ENCODE assay signal across 8 cellular contexts in genomic region chr1:91650764-91651163, GRCh38.
DNase-seq lines count a peak whose midpoint lies in the region; ATAC-seq, FAIRE-seq and TF ChIP-seq lines count a peak whose summit lies in the region.

No MANE protein-coding gene starts in this region.

- H3K4me1 ChIP-seq in ascending aorta = peaks cover 0 to 11% of the 10 kb centered on the region in 2 donors
- H3K4me1 ChIP-seq in small intestine (ENCODE audit: control insufficient read depth in 2 of 2, insufficient read depth in 1 of 2, low read depth in 1 of 2, low read length in 1 of 2) = peaks cover 0 to 4% of the 10 kb centered on the region in 2 donors

- no peak for TF ChIP-seq CTCF in ascending aorta (IDR thresholded peaks at IDR 0.05)

- peak; percentile 19 for DNase-seq in H4 (ENCODE audit: low spot score)
- DNase-seq in ascending aorta (ENCODE audit: low spot score in 2 of 2) = peak; percentile 67 to 89
- peak; percentile 63 for DNase-seq in left ventricle myocardium superior
- peak; percentile 4 for DNase-seq in small intestine
- no peak for DNase-seq in NCI-H526 treated with DMSO at 0.1 percent for 48 hours (lab: John Stamatoyannopoulos, UW)
- DNase-seq in stimulated activated CD4-positive, alpha-beta T cell treated with anti-CD3 and anti-CD28 coated beads, Interleukin-2, amount 100 ng/mL, for 48 hours = no peak

- no peak for FAIRE-seq in small intestine (lab: Jason Lieb, UNC)

- H3K27me3 ChIP-seq in ascending aorta = no peaks in the 10 kb centered on the region
- H3K27me3 ChIP-seq in small intestine (ENCODE audit: control insufficient read depth in 2 of 2, insufficient read depth in 2 of 2, low read length in 2 of 2) = no peaks in the 10 kb centered on the region

- intact Hi-C loops in ascending aorta (cut with DNase I) (loop anchor here (2.0 kb wide), 1 partner anchor 234 kb away; no protein-coding TSS in a partner anchor), left ventricle myocardium superior (cut with micrococcal nuclease) (no loop called here)

- ATAC-seq in left ventricle myocardium superior (peak; percentile 95), HG03196 (IDR thresholded peaks at IDR 0.05; ENCODE audit: unreplicated experiment) (no peak), GM18907 (IDR thresholded peaks at IDR 0.05; ENCODE audit: unreplicated experiment) (no peak)

- H3K27ac ChIP-seq in ascending aorta (peak overlapping the region; percentile 50 to 81), small intestine (ENCODE audit: low read depth in 1 of 2, low read length in 1 of 2) (peak overlapping the region in 1 of 2 donors; percentile 80)

- H3K4me3 ChIP-seq in ascending aorta (no peak overlapping the region), small intestine (ENCODE audit: low read depth in 1 of 2, low read length in 2 of 2) (no peak overlapping the region)

- no peaks in the 10 kb centered on the region for H3K9me3 ChIP-seq in ascending aorta
- no peaks in the 10 kb centered on the region for H3K9me3 ChIP-seq in small intestine (ENCODE audit: control insufficient read depth, low read depth)

- WGBS in small intestine, 3 donors = 74 to 100% (median 80%) methylated on average over 1 of the region's 1 CpG

- no peaks in the 10 kb centered on the region for H3K36me3 ChIP-seq in ascending aorta
- H3K36me3 ChIP-seq in small intestine (ENCODE audit: control insufficient read depth in 2 of 2, insufficient read depth in 2 of 2, low read length in 2 of 2) = no peaks in the 10 kb centered on the region

Comparison
In these comparisons a context has a peak if more than half of its experiments do, and no peak if none do; other contexts are left out.
1. DNase-seq: peak in H4 (single experiment), ascending aorta (2 of 2), left ventricle myocardium superior (single experiment) and small intestine (single experiment); none in NCI-H526 treated with DMSO at 0.1 percent for 48 hours (single experiment) and stimulated activated CD4-positive, alpha-beta T cell treated with anti-CD3 and anti-CD28 coated beads, Interleukin-2, amount 100 ng/mL, for 48 hours (0 of 2).